Comparison of ENCODE assay signal across 3 cellular contexts in genomic region chr9:118583414-118583813, GRCh38.
TF ChIP-seq lines count a peak whose summit lies in the region.

No MANE protein-coding gene starts in this region.

TF ChIP-seq in HepG2, 621 proteins besides CTCF, POLR2A, EP300 and RAD21 (continued from another document):
- peak; percentile 56 for TF ChIP-seq MAFF (IDR thresholded peaks at IDR 0.05; ENCODE audit: low read depth, low read length)
- TF ChIP-seq MAFK (conservative IDR thresholded peaks at IDR 0.05 in 1 of 2, IDR thresholded peaks at IDR 0.05 in 1 of 2; ENCODE audit: low read length in 2 of 2) = peak in 1 of 2 experiments; percentile 64; a peak in 3 of 4 replicates

TF ChIP-seq in A549, 52 proteins besides CTCF, POLR2A, EP300 and RAD21 (continued from another document):
- TF ChIP-seq RARB (CRISPR knock-in tag; IDR thresholded peaks at IDR 0.05) = no peak

TF ChIP-seq in K562, 482 proteins besides CTCF, POLR2A, EP300 and RAD21 (continued from another document):
- TF ChIP-seq HNRNPLL (IDR thresholded peaks at IDR 0.05; ENCODE audit: low read depth, low read length, poor library complexity, severe bottlenecking) = no peak
- TF ChIP-seq GMEB1 (CRISPR knock-in tag; IDR thresholded peaks at IDR 0.05) = no peak
- TF ChIP-seq SREBF1 (IDR thresholded peaks at IDR 0.05; ENCODE audit: borderline replicate concordance, low read depth, low read length) = no peak
- TF ChIP-seq DIDO1 (tag; IDR thresholded peaks at IDR 0.05; ENCODE audit: low read depth) = no peak
- no peak for TF ChIP-seq ZNF324 (CRISPR knock-in tag; IDR thresholded peaks at IDR 0.05)
- TF ChIP-seq PURB (CRISPR knock-in tag; IDR thresholded peaks at IDR 0.05; ENCODE audit: low read depth) = no peak
- TF ChIP-seq C11orf30 (IDR thresholded peaks at IDR 0.05; ENCODE audit: low read depth) = 0 out of 2 replicates have a peak, but pooled peaks have one; percentile 7
